15 cellular contexts compared by ENCODE assay signal in genomic region chr2:162308747-162309503, GRCh38. TPM values are rescaled to one million over a fixed set of nuclear protein-coding genes. Genes with fewer than 3 reads are reported as not detected.
DNase-seq lines count a peak whose midpoint lies in the region; ATAC-seq, FAIRE-seq and TF ChIP-seq lines count a peak whose summit lies in the region.
"Had no signal": no experiment of that assay in that cellular context is flagged by ENCODE, and none has a peak within 500 bp of the region (broad histone marks: within the 10 kb centered on the region; RNA-seq: fewer than 3 reads in every experiment).

No MANE protein-coding gene starts in this region.

- no peak for FAIRE-seq in small intestine (lab: Jason Lieb, UNC)

- no peak for TF ChIP-seq POLR2A in spleen (IDR thresholded peaks at IDR 0.05)
- no peak for TF ChIP-seq POLR2A in Peyer's patch (IDR thresholded peaks at IDR 0.05)

- no peak overlapping the region for H3K4me3 Mint-ChIP-seq in activated CD4-positive, alpha-beta T cell treated with anti-CD3 and anti-CD28 coated beads for 36 hours
- no peak overlapping the region for H3K4me3 Mint-ChIP-seq in IgD-negative memory B cell
- H3K4me3 Mint-ChIP-seq: activated naive CD4-positive, alpha-beta T cell treated with anti-CD3 and anti-CD28 coated beads, Interleukin-2, amount 50 U/mL, for 24 hours had no signal

- WGBS in small intestine, 3 donors, result 37 to 79% (median 65%) methylated on average over 3 of the region's 3 CpGs
- 73 to 97% (median 91%) methylated on average over 3 of the region's 3 CpGs for WGBS in spleen, 5 donors

- no peaks in the 10 kb centered on the region for H3K27me3 Mint-ChIP-seq in activated CD4-positive, alpha-beta T cell treated with anti-CD3 and anti-CD28 coated beads for 36 hours
- no peaks in the 10 kb centered on the region for H3K27me3 Mint-ChIP-seq in IgD-negative memory B cell
- H3K27me3 Mint-ChIP-seq: activated naive CD4-positive, alpha-beta T cell treated with anti-CD3 and anti-CD28 coated beads, Interleukin-2, amount 50 U/mL, for 24 hours had no signal

- H3K36me3 ChIP-seq in HEK293 (ENCODE audit: control insufficient read depth in 2 of 2, insufficient read depth in 1 of 2, low read length in 2 of 2), result no peaks in the 10 kb centered on the region
- peaks cover 0 to 4% of the 10 kb centered on the region in 2 donors for H3K36me3 ChIP-seq in small intestine (ENCODE audit: control insufficient read depth in 2 of 2, insufficient read depth in 2 of 2, low read length in 2 of 2)
- peaks cover 0 to 70% (median 18%) of the 10 kb centered on the region in 6 donors for H3K36me3 ChIP-seq in spleen
- H3K36me3 ChIP-seq in Peyer's patch, result peaks cover 0 to 21% (median 0%) of the 10 kb centered on the region in 3 donors
- H3K36me3 ChIP-seq: SJSA1 had no signal

- CTCF ChIA-PET in activated CD4-positive, alpha-beta T cell treated with anti-CD3 and anti-CD28 coated beads for 36 hours (lab: Charles Lee), result interaction anchor here (0.9 to 8.4 kb wide), 4 partner anchors 8 to 157 kb away, joined by 3 to 72 read pairs (median 6); partner anchors contain the start of genes GCG and IFIH1
- CTCF ChIA-PET in HEK293 (lab: Yijun Ruan, JAX), result interaction anchor here (3.2 kb wide), 1 partner anchor 10 kb away, joined by 21 read pairs; no protein-coding TSS in a partner anchor

- H3K27ac ChIP-seq in HEK293 (ENCODE audit: extremely low read depth, low read depth, low read length), result no peak overlapping the region
- no peak overlapping the region for H3K27ac ChIP-seq in small intestine (ENCODE audit: low read depth in 1 of 2, low read length in 1 of 2)
- peak overlapping the region in 1 of 8 donors; percentile 3 for H3K27ac ChIP-seq in spleen
- H3K27ac ChIP-seq in Peyer's patch, result no peak overlapping the region
- H3K27ac ChIP-seq: heart right ventricle, SJSA1, tibial artery had no signal

- no peak for TF ChIP-seq CTCF in HEK293 (tag by site-specific recombination; IDR thresholded peaks at IDR 0.05)
- TF ChIP-seq CTCF in spleen (IDR thresholded peaks at IDR 0.05 in 8 of 11, conservative IDR thresholded peaks at IDR 0.05 in 3 of 11), result no peak
- no peak for TF ChIP-seq CTCF in Peyer's patch (IDR thresholded peaks at IDR 0.05)

- no peaks in the 10 kb centered on the region for H3K9me3 Mint-ChIP-seq in activated CD4-positive, alpha-beta T cell treated with anti-CD3 and anti-CD28 coated beads for 36 hours (ENCODE audit: low read depth)
- H3K9me3 Mint-ChIP-seq in IgD-negative memory B cell, result no peaks in the 10 kb centered on the region
- H3K9me3 Mint-ChIP-seq: activated naive CD4-positive, alpha-beta T cell treated with anti-CD3 and anti-CD28 coated beads, Interleukin-2, amount 50 U/mL, for 24 hours had no signal

- POLR2A ChIA-PET in activated CD4-positive, alpha-beta T cell treated with anti-CD3 and anti-CD28 coated beads for 36 hours (lab: Charles Lee), result interaction anchor here (0.7 kb wide), 1 partner anchor 69 kb away, joined by 4 read pairs; no protein-coding TSS in a partner anchor
- POLR2A ChIA-PET in HEK293 (lab: Yijun Ruan, JAX), result no interaction called here

- H3K27me3 ChIP-seq in small intestine (ENCODE audit: control insufficient read depth in 2 of 2, insufficient read depth in 2 of 2, low read length in 2 of 2), result no peaks in the 10 kb centered on the region
- H3K27me3 ChIP-seq in spleen (replicated peaks in 1 of 7), result no peaks in the 10 kb centered on the region
- H3K27me3 ChIP-seq in Peyer's patch, result no peaks in the 10 kb centered on the region
- H3K27me3 ChIP-seq: heart right ventricle, SJSA1, tibial artery had no signal

- no peak for ATAC-seq in activated CD4-positive, alpha-beta T cell treated with anti-CD3 and anti-CD28 coated beads for 36 hours
- ATAC-seq in HG02852 (IDR thresholded peaks at IDR 0.05; ENCODE audit: unreplicated experiment), result no peak
- ATAC-seq: heart right ventricle had no signal

- no peaks in the 10 kb centered on the region for H3K4me1 ChIP-seq in HEK293 (ENCODE audit: control insufficient read depth, insufficient read depth, low read length)
- peaks cover 0 to 2% of the 10 kb centered on the region in 2 donors for H3K4me1 ChIP-seq in small intestine (ENCODE audit: control insufficient read depth in 2 of 2, insufficient read depth in 1 of 2, low read depth in 1 of 2, low read length in 1 of 2)
- peaks cover 0 to 65% (median 15%) of the 10 kb centered on the region in 6 donors for H3K4me1 ChIP-seq in spleen
- H3K4me1 ChIP-seq in Peyer's patch, result no peaks in the 10 kb centered on the region
- H3K4me1 ChIP-seq: SJSA1, tibial artery had no signal

- H3K9me3 ChIP-seq in HEK293 (ENCODE audit: control insufficient read depth, insufficient read depth, low read depth, low read length) (no peaks in the 10 kb centered on the region), small intestine (ENCODE audit: control insufficient read depth, low read depth) (no peaks in the 10 kb centered on the region), spleen (no peaks in the 10 kb centered on the region), Peyer's patch (no peaks in the 10 kb centered on the region)
- H3K9me3 ChIP-seq: heart right ventricle, SJSA1, tibial artery had no signal

- H3K4me3 ChIP-seq in HEK293 (ENCODE audit: low read depth, low read length) (no peak overlapping the region), small intestine (ENCODE audit: low read depth in 1 of 2, low read length in 2 of 2) (no peak overlapping the region), spleen (no peak overlapping the region), Peyer's patch (no peak overlapping the region)
- H3K4me3 ChIP-seq: heart right ventricle, SJSA1, tibial artery had no signal

- intact Hi-C loops in activated CD4-positive, alpha-beta T cell treated with anti-CD3 and anti-CD28 coated beads for 36 hours (cut with DNase I, micrococcal nuclease), result no loop called here
- intact Hi-C loops in spleen (cut with DNase I; ENCODE audit: low total_unique reads), result no loop called here

- H3K36me3 Mint-ChIP-seq in activated CD4-positive, alpha-beta T cell treated with anti-CD3 and anti-CD28 coated beads for 36 hours (ENCODE audit: low read depth), result peaks cover 24% of the 10 kb centered on the region
- peaks cover 11% of the 10 kb centered on the region for H3K36me3 Mint-ChIP-seq in IgD-negative memory B cell

- H3K27ac Mint-ChIP-seq in activated CD4-positive, alpha-beta T cell treated with anti-CD3 and anti-CD28 coated beads for 36 hours, result peak overlapping the region; percentile 24
- peak overlapping the region in 2 of 3 donors; percentile 41 to 88 for H3K27ac Mint-ChIP-seq in IgD-negative memory B cell
- H3K27ac Mint-ChIP-seq: activated naive CD4-positive, alpha-beta T cell treated with anti-CD3 and anti-CD28 coated beads, Interleukin-2, amount 50 U/mL, for 24 hours had no signal

- H3K4me1 Mint-ChIP-seq in activated CD4-positive, alpha-beta T cell treated with anti-CD3 and anti-CD28 coated beads for 36 hours, result peaks cover 32% of the 10 kb centered on the region
- peaks cover 0 to 33% (median 19%) of the 10 kb centered on the region in 3 donors for H3K4me1 Mint-ChIP-seq in IgD-negative memory B cell

- DNase-seq in activated CD4-positive, alpha-beta T cell treated with anti-CD3 and anti-CD28 coated beads for 36 hours, result no peak
- no peak for DNase-seq in activated CD4-positive, alpha-beta T cell treated with anti-CD3 and anti-CD28 coated beads, Interleukin-2, amount 50 U/mL, for 48 hours
- DNase-seq in small intestine (peak; percentile 30), spleen (no peak), Peyer's patch (no peak)
- DNase-seq: 8988T, heart right ventricle, mesenchymal stem cell, NCI-H446 treated with DMSO at 0.1 percent for 48 hours, tibial artery had no signal

TF ChIP-seq in HEK293, 187 proteins besides CTCF, POLR2A, EP300 and RAD21:
- no peak for TF ChIP-seq ZBTB26 (tag by site-specific recombination; optimal IDR thresholded peaks at IDR 0.05)
- no peak for TF ChIP-seq ZSCAN18 (tag by site-specific recombination; IDR thresholded peaks at IDR 0.05)
- peak; percentile 45 for TF ChIP-seq ZNF585B (tag by site-specific recombination; IDR thresholded peaks at IDR 0.05)

RNA-seq across cellular contexts. Expression of gene IFIH1, which starts 9.6 kb away (rescaled TPM):
- 10 to 100 TPM; 36.8 to 42.3 TPM for total RNA-seq in activated CD4-positive, alpha-beta T cell treated with anti-CD3 and anti-CD28 coated beads for 36 hours
- polyA plus RNA-seq in IgD-negative memory B cell, result 31.1 TPM
- polyA plus RNA-seq in small intestine, result 10 to 100 TPM; 11.9 to 20.8 (median 19.2) TPM
- 10 to 100 TPM; 30.4 to 53.8 (median 44.7) TPM for total RNA-seq in spleen
- 10 to 100 TPM; 13.2 to 18.6 (median 16.3) TPM for polyA plus RNA-seq in spleen
- 10 to 100 TPM; 25.4 to 68.5 (median 30.6) TPM for total RNA-seq in Peyer's patch

RNA-seq across cellular contexts. Expression of gene GCA, which starts 35.0 kb away (rescaled TPM):
- 10 to 100 TPM; 16.2 to 25.5 TPM for total RNA-seq in activated CD4-positive, alpha-beta T cell treated with anti-CD3 and anti-CD28 coated beads for 36 hours
- polyA plus RNA-seq in IgD-negative memory B cell (52.4 TPM), small intestine (10 to 100 TPM; 16.1 to 24.3 (median 23.9) TPM), spleen (10 to 100 TPM; 49.1 to 65.7 (median 50.8) TPM)
- total RNA-seq in spleen (100 to 1,000 TPM; 118 to 498 (median 190) TPM), Peyer's patch (10 to 100 TPM; 17.9 to 25.6 (median 23.3) TPM)

Comparison
In these comparisons a context has a peak if more than half of its experiments do, and no peak if none do; other contexts are left out.
1. RNA of gene GCA, which starts 35.0 kb away (total RNA-seq): 118 to 498 TPM in spleen; 16.2 to 25.5 TPM in activated CD4-positive, alpha-beta T cell treated with anti-CD3 and anti-CD28 coated beads for 36 hours and 17.9 to 25.6 TPM in Peyer's patch; every median in the first group is over 4 times any median in the second.